Comparison of ENCODE assay signal across 15 cellular contexts in genomic region chr6:129312865-129313264, GRCh38.
DNase-seq lines count a peak whose midpoint lies in the region; TF ChIP-seq lines count a peak whose summit lies in the region.
"Had no signal": no experiment of that assay in that cellular context is flagged by ENCODE, and none has a peak within 500 bp of the region (broad histone marks: within the 10 kb centered on the region; RNA-seq: fewer than 3 reads in every experiment).

No MANE protein-coding gene starts in this region.

- H3K27ac Mint-ChIP-seq in mesothelial cell of epicardium = peak overlapping the region; percentile 66
- H3K27ac Mint-ChIP-seq: immature natural killer cell, neural progenitor cell had no signal

- H3K36me3 Mint-ChIP-seq in mesothelial cell of epicardium = peaks cover 46% of the 10 kb centered on the region
- H3K36me3 Mint-ChIP-seq: neural progenitor cell had no signal

- H3K9me3 Mint-ChIP-seq in mesothelial cell of epicardium = peaks cover 14% of the 10 kb centered on the region

- H3K27ac ChIP-seq in epithelial cell of prostate = no peak overlapping the region
- H3K27ac ChIP-seq: neural progenitor cell, thoracic aorta had no signal

- H3K4me3 ChIP-seq in MG63 = no peak overlapping the region
- H3K4me3 ChIP-seq: dorsolateral prefrontal cortex, neural progenitor cell, thoracic aorta had no signal

- no peaks in the 10 kb centered on the region for H3K9me3 ChIP-seq in MG63
- H3K9me3 ChIP-seq: thoracic aorta had no signal

- H3K4me3 Mint-ChIP-seq in mesothelial cell of epicardium = no peak overlapping the region
- H3K4me3 Mint-ChIP-seq: immature natural killer cell, neural progenitor cell had no signal

- H3K36me3 ChIP-seq in MG63 = 0 out of 2 replicates have a peak, but pooled peaks cover 3% of the 10 kb centered on the region
- H3K36me3 ChIP-seq: neural progenitor cell had no signal

- no peaks in the 10 kb centered on the region for H3K27me3 ChIP-seq in MG63
- H3K27me3 ChIP-seq: dorsolateral prefrontal cortex, neural progenitor cell had no signal

- H3K27me3 Mint-ChIP-seq in mesothelial cell of epicardium (ENCODE audit: low read depth) = no peaks in the 10 kb centered on the region

- DNase-seq in EL (peak; percentile 74), MG63 (peak; percentile 78), epithelial cell of prostate (ENCODE audit: low read depth, low spot score) (peak; percentile 24), mesothelial cell of epicardium (ENCODE audit: low spot score in 2 of 2, unreplicated experiment in 2 of 2) (no peak), DMS79 (lab: John Stamatoyannopoulos, UW) (no peak), putamen (ENCODE audit: low spot score) (no peak), anterior cingulate cortex (lab: John Stamatoyannopoulos, UW) (no peak)
- no peak for DNase-seq in activated CD4-positive, alpha-beta T cell treated with anti-CD3 and anti-CD28 coated beads for 4 hours
- DNase-seq: DND-41, dorsolateral prefrontal cortex, immature natural killer cell, NCI-H2171 treated with DMSO at 0.1 percent for 48 hours, SIG-M5 had no signal

- H3K4me1 Mint-ChIP-seq in mesothelial cell of epicardium = peaks cover 11% of the 10 kb centered on the region

- no peak for TF ChIP-seq CTCF in mesothelial cell of epicardium (IDR thresholded peaks at IDR 0.05; ENCODE audit: unreplicated experiment)

Comparison
In these comparisons a context has a peak if more than half of its experiments do, and no peak if none do; other contexts are left out.
1. DNase-seq: peak in EL (single experiment), MG63 (single experiment) and epithelial cell of prostate (single experiment); none in mesothelial cell of epicardium (0 of 2), DMS79 (single experiment), putamen (single experiment), activated CD4-positive, alpha-beta T cell treated with anti-CD3 and anti-CD28 coated beads for 4 hours (0 of 2) and anterior cingulate cortex (0 of 58).